ENCODE assay signal across 8 cellular contexts in the genomic region with DNA sequence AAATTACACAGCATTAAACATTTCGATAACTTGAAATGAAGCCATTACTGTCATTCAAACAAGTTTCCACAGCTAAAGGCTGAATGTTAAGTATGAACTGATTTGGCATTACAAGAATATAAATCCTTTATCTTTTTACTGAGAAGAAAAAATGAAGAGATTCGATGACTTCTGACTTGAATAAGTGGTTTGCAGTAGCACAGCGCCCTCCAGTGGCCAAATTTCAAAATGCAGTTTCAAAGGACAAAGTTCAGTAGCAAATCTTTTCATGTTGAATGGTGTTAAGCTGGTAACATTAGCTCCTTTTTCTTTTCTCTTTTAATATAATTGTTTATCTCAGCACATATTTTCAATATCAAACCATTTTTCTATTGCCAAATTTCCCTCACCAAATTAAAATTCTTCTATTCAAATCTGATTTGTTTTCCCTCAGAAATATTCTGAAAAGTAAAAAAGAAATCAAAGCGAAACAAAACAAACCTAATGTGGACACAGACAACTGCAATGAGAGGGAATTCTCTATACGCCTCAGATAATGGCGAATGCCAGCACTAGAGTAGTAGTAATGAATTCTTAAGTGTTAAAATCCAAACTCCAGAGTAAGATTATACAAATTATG.
DNase-seq lines count a peak whose midpoint lies in the region; TF ChIP-seq lines count a peak whose summit lies in the region.

No MANE protein-coding gene starts in this region.

- BruUV-seq in A673 (replicated peaks; lab: Mats Ljungman, UMichigan), result no TSS peak

- no peaks in the 10 kb centered on the region for H3K36me3 ChIP-seq in A673 (ENCODE audit: insufficient read depth, low read length, poor library complexity, severe bottlenecking)

- no peaks in the 10 kb centered on the region for H3K9me3 ChIP-seq in A673 (ENCODE audit: low read depth, low read length, poor library complexity, severe bottlenecking)

- H3K27me3 ChIP-seq in A673 (replicated peaks; ENCODE audit: insufficient read depth, low read depth, low read length, poor library complexity), result no peaks in the 10 kb centered on the region

- CTCF ChIA-PET in A673 (lab: Charles Lee), result interaction anchor here (0.6 to 1.2 kb wide), 5 partner anchors 15 to 917 kb away, joined by 3 to 8 read pairs (median 3); no protein-coding TSS in a partner anchor

- no peaks in the 10 kb centered on the region for H3K4me1 ChIP-seq in A673 (ENCODE audit: insufficient read depth, low read length, poor library complexity, severe bottlenecking)

- TF ChIP-seq CTCF in A673 (conservative IDR thresholded peaks at IDR 0.05; ENCODE audit: low read depth, low read length) (peak; percentile 90), GM13977 (IDR thresholded peaks at IDR 0.05; ENCODE audit: extremely low read depth, insufficient read depth, missing control alignments) (peak; percentile 74), endothelial cell (IDR thresholded peaks at IDR 0.05; ENCODE audit: unreplicated experiment) (peak; percentile 99)

- POLR2A ChIA-PET in A673 (lab: Charles Lee; ENCODE audit: low non-redundant PET), result no interaction called here

- peaks cover 2% of the 10 kb centered on the region for H3K27me3 Mint-ChIP-seq in endothelial cell (ENCODE audit: unreplicated experiment)

- no peak overlapping the region for H3K4me3 Mint-ChIP-seq in endothelial cell (ENCODE audit: unreplicated experiment)

- DNase-seq in A673 (ENCODE audit: low spot score), result peak; percentile 69
- peak; percentile 19 for DNase-seq in GM13977 (ENCODE audit: low spot score)
- DNase-seq in NCI-H774 (lab: John Stamatoyannopoulos, UW), result peak; percentile 56
- peak; percentile 92 for DNase-seq in activated CD8-positive, alpha-beta memory T cell treated with anti-CD3 and anti-CD28 coated beads for 24 hours
- DNase-seq in endothelial cell (ENCODE audit: low spot score), result peak; percentile 78
- DNase-seq in myocyte (ENCODE audit: low read depth), result peak; percentile 80
- peak; percentile 51 to 67 for DNase-seq in stimulated activated CD8-positive, alpha-beta memory T cell treated with anti-CD3 and anti-CD28 coated beads, Interleukin-7, amount 100 ng/mL, for 1 hour (ENCODE audit: low read depth in 2 of 2)
- DNase-seq in GF-D8 (lab: John Stamatoyannopoulos, UW), result no peak

- no peaks in the 10 kb centered on the region for H3K4me1 Mint-ChIP-seq in endothelial cell (ENCODE audit: unreplicated experiment)

- no peak overlapping the region for H3K4me3 ChIP-seq in A673 (ENCODE audit: low read depth, low read length, poor library complexity, severe bottlenecking)

- no peaks in the 10 kb centered on the region for H3K36me3 Mint-ChIP-seq in endothelial cell (ENCODE audit: low read depth, unreplicated experiment)

- no peak overlapping the region for H3K27ac Mint-ChIP-seq in endothelial cell (ENCODE audit: unreplicated experiment)

- no peak overlapping the region for H3K27ac ChIP-seq in A673 (ENCODE audit: low read depth, low read length, poor library complexity, severe bottlenecking)

- in situ Hi-C loops in GM13977 (cut with MboI; ENCODE audit: low pct_unique_long_range_greater_than_20kb, low sequenced_read_pairs, unreplicated experiment), result loop anchor here (10.0 kb wide), 1 partner anchor 459 kb away; no protein-coding TSS in a partner anchor

- intact Hi-C loops in A673 (cut with micrococcal nuclease; ENCODE audit: unreplicated experiment), result loop anchor here (5.0 kb wide), 2 partner anchors 702 to 797 kb away; a partner anchor contains a TSS

- no peaks in the 10 kb centered on the region for H3K9me3 Mint-ChIP-seq in endothelial cell (ENCODE audit: unreplicated experiment)
